In the genomic region with DNA sequence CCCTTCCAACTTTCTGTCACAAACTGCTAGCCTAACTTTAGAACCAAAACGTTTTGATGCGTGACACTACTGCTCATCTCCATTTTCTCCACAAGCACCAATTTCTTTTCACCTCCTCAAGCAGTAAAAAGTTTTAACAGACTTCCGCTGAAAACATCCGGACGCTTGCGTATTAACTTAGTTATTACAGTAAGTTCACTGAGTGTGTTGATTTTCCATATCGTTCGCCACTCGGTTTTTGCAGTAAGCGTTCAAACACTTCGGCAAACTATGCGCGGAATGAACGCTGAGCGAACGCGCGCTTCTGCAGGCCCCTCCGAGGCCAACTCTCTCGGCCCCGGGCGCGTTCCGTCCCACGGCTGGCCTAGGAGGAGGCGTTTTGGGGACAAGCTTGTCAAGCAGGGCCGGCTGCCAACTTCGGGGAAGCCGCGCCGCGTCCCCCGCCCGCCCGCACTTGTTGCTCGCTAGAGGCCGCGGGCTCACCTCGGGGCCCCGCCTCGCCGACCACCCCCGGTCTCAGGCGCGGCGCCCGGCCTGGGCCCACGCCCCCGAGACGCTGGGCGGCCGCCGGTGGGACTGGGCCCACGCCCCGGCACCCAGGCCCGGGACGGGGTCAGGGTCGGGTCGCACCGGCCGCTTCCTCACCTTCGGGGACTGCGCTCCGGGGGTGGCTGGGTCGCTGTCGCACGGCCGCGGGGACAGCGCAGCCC, we compare ENCODE assay signal across 1 cellular context.
TF ChIP-seq lines count a peak whose summit lies in the region.

No MANE protein-coding gene starts in this region.

TF ChIP-seq in GM12878, 131 proteins besides CTCF, POLR2A, EP300 and RAD21 (continues in another document):
- TF ChIP-seq ZNF274 (IDR thresholded peaks at IDR 0.05; ENCODE audit: insufficient read depth, insufficient read length) = no peak
- no peak for TF ChIP-seq SMC3 (IDR thresholded peaks at IDR 0.05; ENCODE audit: borderline replicate concordance, low read length)
- TF ChIP-seq GATAD2B (conservative IDR thresholded peaks at IDR 0.05; ENCODE audit: low read depth) = peak; percentile 68
- TF ChIP-seq MYB (IDR thresholded peaks at IDR 0.05; ENCODE audit: borderline replicate concordance, low read depth, low read length) = no peak
- 0 out of 2 replicates have a peak, but pooled peaks have one; percentile 72 for TF ChIP-seq IKZF1 (conservative IDR thresholded peaks at IDR 0.05)
- no peak for TF ChIP-seq KAT2A (conservative IDR thresholded peaks at IDR 0.05; ENCODE audit: control insufficient read depth, low read depth, low read length)
- no peak for TF ChIP-seq MEF2A (IDR thresholded peaks at IDR 0.05; ENCODE audit: insufficient read depth, low read depth, low read length)
- peak; percentile 71 for TF ChIP-seq LARP7 (IDR thresholded peaks at IDR 0.05)
- no peak for TF ChIP-seq RFX5 (IDR thresholded peaks at IDR 0.05; ENCODE audit: low read depth, low read length)
- TF ChIP-seq CHD2 (IDR thresholded peaks at IDR 0.05; ENCODE audit: borderline replicate concordance, low read depth, low read length) = no peak
- no peak for TF ChIP-seq E2F4 (IDR thresholded peaks at IDR 0.05; ENCODE audit: low read depth, low read length)
- TF ChIP-seq PAX5 (IDR thresholded peaks at IDR 0.05; ENCODE audit: borderline replicate concordance, low read depth, low read length) = 0 out of 2 replicates have a peak, but pooled peaks have one; percentile 3
- TF ChIP-seq, protein P1, sequence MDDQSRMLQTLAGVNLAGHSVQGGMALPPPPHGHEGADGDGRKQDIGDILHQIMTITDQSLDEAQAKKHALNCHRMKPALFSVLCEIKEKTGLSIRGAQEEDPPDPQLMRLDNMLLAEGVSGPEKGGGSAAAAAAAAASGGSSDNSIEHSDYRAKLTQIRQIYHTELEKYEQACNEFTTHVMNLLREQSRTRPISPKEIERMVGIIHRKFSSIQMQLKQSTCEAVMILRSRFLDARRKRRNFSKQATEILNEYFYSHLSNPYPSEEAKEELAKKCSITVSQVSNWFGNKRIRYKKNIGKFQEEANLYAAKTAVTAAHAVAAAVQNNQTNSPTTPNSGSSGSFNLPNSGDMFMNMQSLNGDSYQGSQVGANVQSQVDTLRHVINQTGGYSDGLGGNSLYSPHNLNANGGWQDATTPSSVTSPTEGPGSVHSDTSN (IDR thresholded peaks at IDR 0.05; ENCODE audit: insufficient replicate concordance, low read depth, low read length) = no peak
- TF ChIP-seq, protein P2, sequence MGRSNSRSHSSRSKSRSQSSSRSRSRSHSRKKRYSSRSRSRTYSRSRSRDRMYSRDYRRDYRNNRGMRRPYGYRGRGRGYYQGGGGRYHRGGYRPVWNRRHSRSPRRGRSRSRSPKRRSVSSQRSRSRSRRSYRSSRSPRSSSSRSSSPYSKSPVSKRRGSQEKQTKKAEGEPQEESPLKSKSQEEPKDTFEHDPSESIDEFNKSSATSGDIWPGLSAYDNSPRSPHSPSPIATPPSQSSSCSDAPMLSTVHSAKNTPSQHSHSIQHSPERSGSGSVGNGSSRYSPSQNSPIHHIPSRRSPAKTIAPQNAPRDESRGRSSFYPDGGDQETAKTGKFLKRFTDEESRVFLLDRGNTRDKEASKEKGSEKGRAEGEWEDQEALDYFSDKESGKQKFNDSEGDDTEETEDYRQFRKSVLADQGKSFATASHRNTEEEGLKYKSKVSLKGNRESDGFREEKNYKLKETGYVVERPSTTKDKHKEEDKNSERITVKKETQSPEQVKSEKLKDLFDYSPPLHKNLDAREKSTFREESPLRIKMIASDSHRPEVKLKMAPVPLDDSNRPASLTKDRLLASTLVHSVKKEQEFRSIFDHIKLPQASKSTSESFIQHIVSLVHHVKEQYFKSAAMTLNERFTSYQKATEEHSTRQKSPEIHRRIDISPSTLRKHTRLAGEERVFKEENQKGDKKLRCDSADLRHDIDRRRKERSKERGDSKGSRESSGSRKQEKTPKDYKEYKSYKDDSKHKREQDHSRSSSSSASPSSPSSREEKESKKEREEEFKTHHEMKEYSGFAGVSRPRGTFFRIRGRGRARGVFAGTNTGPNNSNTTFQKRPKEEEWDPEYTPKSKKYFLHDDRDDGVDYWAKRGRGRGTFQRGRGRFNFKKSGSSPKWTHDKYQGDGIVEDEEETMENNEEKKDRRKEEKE (IDR thresholded peaks at IDR 0.05) = no peak
- no peak for TF ChIP-seq MTA3 (IDR thresholded peaks at IDR 0.05; ENCODE audit: borderline replicate concordance, low read length)
- TF ChIP-seq, protein P3, sequence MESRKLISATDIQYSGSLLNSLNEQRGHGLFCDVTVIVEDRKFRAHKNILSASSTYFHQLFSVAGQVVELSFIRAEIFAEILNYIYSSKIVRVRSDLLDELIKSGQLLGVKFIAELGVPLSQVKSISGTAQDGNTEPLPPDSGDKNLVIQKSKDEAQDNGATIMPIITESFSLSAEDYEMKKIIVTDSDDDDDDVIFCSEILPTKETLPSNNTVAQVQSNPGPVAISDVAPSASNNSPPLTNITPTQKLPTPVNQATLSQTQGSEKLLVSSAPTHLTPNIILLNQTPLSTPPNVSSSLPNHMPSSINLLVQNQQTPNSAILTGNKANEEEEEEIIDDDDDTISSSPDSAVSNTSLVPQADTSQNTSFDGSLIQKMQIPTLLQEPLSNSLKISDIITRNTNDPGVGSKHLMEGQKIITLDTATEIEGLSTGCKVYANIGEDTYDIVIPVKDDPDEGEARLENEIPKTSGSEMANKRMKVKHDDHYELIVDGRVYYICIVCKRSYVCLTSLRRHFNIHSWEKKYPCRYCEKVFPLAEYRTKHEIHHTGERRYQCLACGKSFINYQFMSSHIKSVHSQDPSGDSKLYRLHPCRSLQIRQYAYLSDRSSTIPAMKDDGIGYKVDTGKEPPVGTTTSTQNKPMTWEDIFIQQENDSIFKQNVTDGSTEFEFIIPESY (IDR thresholded peaks at IDR 0.05) = no peak
- peak in 1 of 2 experiments; percentile 40; a peak in 1 of 3 replicates for TF ChIP-seq EGR1 (IDR thresholded peaks at IDR 0.05; ENCODE audit: borderline replicate concordance in 1 of 2, low read depth in 2 of 2, low read length in 2 of 2)
- TF ChIP-seq SIN3A (IDR thresholded peaks at IDR 0.05; ENCODE audit: low read depth, low read length) = 0 out of 2 replicates have a peak, but pooled peaks have one; percentile 29
- no peak for TF ChIP-seq RAD51 (IDR thresholded peaks at IDR 0.05)
- TF ChIP-seq STAT1 (conservative IDR thresholded peaks at IDR 0.05) = no peak
- no peak for TF ChIP-seq SMAD1 (IDR thresholded peaks at IDR 0.05; ENCODE audit: low read depth, partially characterized antibody)
- no peak for TF ChIP-seq ESRRA (IDR thresholded peaks at IDR 0.05; ENCODE audit: low read length)
- TF ChIP-seq CBFB (IDR thresholded peaks at IDR 0.05; ENCODE audit: low read depth) = no peak
- TF ChIP-seq BACH1 (IDR thresholded peaks at IDR 0.05; ENCODE audit: borderline replicate concordance) = 0 out of 2 replicates have a peak, but pooled peaks have one; percentile 50
- TF ChIP-seq SP1 (IDR thresholded peaks at IDR 0.05; ENCODE audit: low read depth, low read length) = no peak
- TF ChIP-seq ZNF217 (IDR thresholded peaks at IDR 0.05) = 0 out of 2 replicates have a peak, but pooled peaks have one; percentile 21
- peak; percentile 9; the same call in 1 of the 2 replicates for TF ChIP-seq ZSCAN29 (IDR thresholded peaks at IDR 0.05)
- no peak for TF ChIP-seq EED (IDR thresholded peaks at IDR 0.05; ENCODE audit: low read depth)
- TF ChIP-seq PML (IDR thresholded peaks at IDR 0.05; ENCODE audit: low read length) = no peak
- TF ChIP-seq SIX5 (IDR thresholded peaks at IDR 0.05; ENCODE audit: low read depth, low read length, severe bottlenecking) = no peak
- TF ChIP-seq, protein P4, sequence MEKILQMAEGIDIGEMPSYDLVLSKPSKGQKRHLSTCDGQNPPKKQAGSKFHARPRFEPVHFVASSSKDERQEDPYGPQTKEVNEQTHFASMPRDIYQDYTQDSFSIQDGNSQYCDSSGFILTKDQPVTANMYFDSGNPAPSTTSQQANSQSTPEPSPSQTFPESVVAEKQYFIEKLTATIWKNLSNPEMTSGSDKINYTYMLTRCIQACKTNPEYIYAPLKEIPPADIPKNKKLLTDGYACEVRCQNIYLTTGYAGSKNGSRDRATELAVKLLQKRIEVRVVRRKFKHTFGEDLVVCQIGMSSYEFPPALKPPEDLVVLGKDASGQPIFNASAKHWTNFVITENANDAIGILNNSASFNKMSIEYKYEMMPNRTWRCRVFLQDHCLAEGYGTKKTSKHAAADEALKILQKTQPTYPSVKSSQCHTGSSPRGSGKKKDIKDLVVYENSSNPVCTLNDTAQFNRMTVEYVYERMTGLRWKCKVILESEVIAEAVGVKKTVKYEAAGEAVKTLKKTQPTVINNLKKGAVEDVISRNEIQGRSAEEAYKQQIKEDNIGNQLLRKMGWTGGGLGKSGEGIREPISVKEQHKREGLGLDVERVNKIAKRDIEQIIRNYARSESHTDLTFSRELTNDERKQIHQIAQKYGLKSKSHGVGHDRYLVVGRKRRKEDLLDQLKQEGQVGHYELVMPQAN (conservative IDR thresholded peaks at IDR 0.05) = peak; percentile 77
- no peak for TF ChIP-seq YBX1 (IDR thresholded peaks at IDR 0.05)
- TF ChIP-seq ZZZ3 (IDR thresholded peaks at IDR 0.05; ENCODE audit: control insufficient read depth, insufficient read length, low read depth) = no peak
- no peak for TF ChIP-seq SKIL (IDR thresholded peaks at IDR 0.05; ENCODE audit: low read depth, poor library complexity, severe bottlenecking)
- peak in 1 of 2 experiments; percentile 33; a peak in 1 of 4 replicates for TF ChIP-seq BHLHE40 (IDR thresholded peaks at IDR 0.05; ENCODE audit: borderline replicate concordance in 1 of 2, low read depth in 2 of 2, low read length in 1 of 2)
- no peak for TF ChIP-seq NRF1 (conservative IDR thresholded peaks at IDR 0.05; ENCODE audit: low read depth, low read length)
- TF ChIP-seq USF1 (IDR thresholded peaks at IDR 0.05; ENCODE audit: borderline replicate concordance, extremely low read length, insufficient read depth, low read depth, low read length) = no peak
- TF ChIP-seq, protein P5, sequence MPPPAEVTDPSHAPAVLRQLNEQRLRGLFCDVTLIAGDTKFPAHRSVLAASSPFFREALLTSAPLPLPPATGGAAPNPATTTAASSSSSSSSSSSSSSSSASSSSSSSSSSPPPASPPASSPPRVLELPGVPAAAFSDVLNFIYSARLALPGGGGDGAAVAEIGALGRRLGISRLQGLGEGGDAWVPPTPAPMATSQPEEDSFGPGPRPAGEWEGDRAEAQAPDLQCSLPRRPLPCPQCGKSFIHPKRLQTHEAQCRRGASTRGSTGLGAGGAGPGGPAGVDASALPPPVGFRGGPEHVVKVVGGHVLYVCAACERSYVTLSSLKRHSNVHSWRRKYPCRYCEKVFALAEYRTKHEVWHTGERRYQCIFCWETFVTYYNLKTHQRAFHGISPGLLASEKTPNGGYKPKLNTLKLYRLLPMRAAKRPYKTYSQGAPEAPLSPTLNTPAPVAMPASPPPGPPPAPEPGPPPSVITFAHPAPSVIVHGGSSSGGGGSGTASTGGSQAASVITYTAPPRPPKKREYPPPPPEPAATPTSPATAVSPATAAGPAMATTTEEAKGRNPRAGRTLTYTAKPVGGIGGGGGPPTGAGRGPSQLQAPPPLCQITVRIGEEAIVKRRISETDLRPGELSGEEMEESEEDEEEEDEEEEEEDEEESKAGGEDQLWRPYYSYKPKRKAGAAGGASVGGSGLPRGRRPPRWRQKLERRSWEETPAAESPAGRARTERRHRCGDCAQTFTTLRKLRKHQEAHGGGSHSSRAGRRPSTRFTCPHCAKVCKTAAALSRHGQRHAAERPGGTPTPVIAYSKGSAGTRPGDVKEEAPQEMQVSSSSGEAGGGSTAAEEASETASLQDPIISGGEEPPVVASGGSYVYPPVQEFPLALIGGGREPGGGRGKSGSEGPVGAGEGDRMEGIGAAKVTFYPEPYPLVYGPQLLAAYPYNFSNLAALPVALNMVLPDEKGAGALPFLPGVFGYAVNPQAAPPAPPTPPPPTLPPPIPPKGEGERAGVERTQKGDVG (CRISPR knock-in tag; IDR thresholded peaks at IDR 0.05) = no peak
- TF ChIP-seq RB1 (IDR thresholded peaks at IDR 0.05; ENCODE audit: borderline replicate concordance) = peak; percentile 76; the same call in 1 of the 2 replicates
- no peak for TF ChIP-seq JUND (IDR thresholded peaks at IDR 0.05; ENCODE audit: low read depth, low read length)
- peak; percentile 23; the same call in 1 of the 2 replicates for TF ChIP-seq MTA2 (IDR thresholded peaks at IDR 0.05; ENCODE audit: low read depth)
